Comparison of ENCODE assay signal across 7 cellular contexts in genomic region chr20:32904678-32905077, GRCh38. TPM values are rescaled to one million over a fixed set of nuclear protein-coding genes. Genes with fewer than 3 reads are reported as not detected.
"Had no signal": no experiment of that assay in that cellular context is flagged by ENCODE, and none has a peak within 500 bp of the region (broad histone marks: within the 10 kb centered on the region; RNA-seq: fewer than 3 reads in every experiment).

No MANE protein-coding gene starts in this region.

RNA-seq across cellular contexts. Expression of gene EFCAB8, which starts 46.0 kb away (rescaled TPM):
- total RNA-seq: occipital lobe, right atrium auricular region, skeletal muscle tissue had no signal
- polyA plus RNA-seq: naive thymus-derived CD8-positive, alpha-beta T cell; neural cell; ovary; right cardiac atrium had no signal
